27 cellular contexts compared by ENCODE assay signal in genomic region chr17:46024590-46024989, GRCh38. TPM values are rescaled to one million over a fixed set of nuclear protein-coding genes. Genes with fewer than 3 reads are reported as not detected.
A peak's percentile ranks its signal among the peaks of the same experiment; 100 is the strongest.
DNase-seq lines count a peak whose midpoint lies in the region; ATAC-seq, FAIRE-seq and TF ChIP-seq lines count a peak whose summit lies in the region.
"Had no signal": no experiment of that assay in that cellular context is flagged by ENCODE, and none has a peak within 500 bp of the region (broad histone marks: within the 10 kb centered on the region; RNA-seq: fewer than 3 reads in every experiment).

No MANE protein-coding gene starts in this region.

- no peak overlapping the region for H2AFZ ChIP-seq in HepG2 (ENCODE audit: low read length)

- no peak overlapping the region for H3K9ac ChIP-seq in HepG2 (ENCODE audit: insufficient read depth, low read depth, low read length)

- H3K27me3 ChIP-seq in Caco-2 (replicated peaks; ENCODE audit: control insufficient read depth, insufficient read depth, low read length) = no peaks in the 10 kb centered on the region
- H3K27me3 ChIP-seq in body of pancreas = no peaks in the 10 kb centered on the region
- no peaks in the 10 kb centered on the region for H3K27me3 ChIP-seq in HepG2 (ENCODE audit: control insufficient read depth in 1 of 2, insufficient read depth in 2 of 2, low read length in 2 of 2)
- H3K27me3 ChIP-seq in sigmoid colon = no peaks in the 10 kb centered on the region
- H3K27me3 ChIP-seq: Peyer's patch had no signal

- H3K36me3 ChIP-seq in Caco-2 (ENCODE audit: control insufficient read depth, insufficient read depth, low read length) = no peaks in the 10 kb centered on the region; the same call in 1 of the 2 replicates
- H3K36me3 ChIP-seq in body of pancreas (replicated peaks in 1 of 2; ENCODE audit: insufficient read depth in 1 of 2, low read depth in 2 of 2) = no peaks in the 10 kb centered on the region
- peaks cover 12 to 28% of the 10 kb centered on the region in 2 experiments; a peak in 4 of 5 replicates for H3K36me3 ChIP-seq in HepG2 (replicated peaks in 1 of 2; ENCODE audit: control insufficient read depth in 1 of 2, insufficient read depth in 2 of 2, low read length in 2 of 2)
- peaks cover 0 to 25% (median 5%) of the 10 kb centered on the region in 4 donors for H3K36me3 ChIP-seq in sigmoid colon

- no peaks in the 10 kb centered on the region for H3K79me2 ChIP-seq in HepG2 (ENCODE audit: insufficient read depth, low read length)

- intact Hi-C loops in Caco-2 (cut with micrococcal nuclease; ENCODE audit: unreplicated experiment) (no loop called here), body of pancreas (cut with DNase I) (no loop called here), HepG2 (cut with micrococcal nuclease; ENCODE audit: unreplicated experiment) (no loop called here), sigmoid colon (cut with DNase I) (no loop called here)

- H3K27ac Mint-ChIP-seq in Caco-2 (ENCODE audit: unreplicated experiment) = peak overlapping the region; percentile 20

- peaks cover 70% of the 10 kb centered on the region for H3K36me3 Mint-ChIP-seq in Caco-2 (ENCODE audit: insufficient read depth, unreplicated experiment)
- H3K36me3 Mint-ChIP-seq: IgD-negative memory B cell had no signal

- H4K20me1 ChIP-seq in HepG2 (ENCODE audit: insufficient read depth, low read length) = no peaks in the 10 kb centered on the region

- CTCF ChIA-PET in Caco-2 (lab: Charles Lee) (no interaction called here), HepG2 (lab: Yijun Ruan, JAX; ENCODE audit: low intra/inter-chr PET ratio, low total read pairs) (no interaction called here)

- no peak overlapping the region for H3K4me3 Mint-ChIP-seq in Caco-2 (ENCODE audit: unreplicated experiment)
- H3K4me3 Mint-ChIP-seq: CD4-positive, CD25-positive, alpha-beta regulatory T cell; H9 had no signal

- H3K9me3 Mint-ChIP-seq in Caco-2 (ENCODE audit: unreplicated experiment) = no peaks in the 10 kb centered on the region
- H3K9me3 Mint-ChIP-seq: CD4-positive, CD25-positive, alpha-beta regulatory T cell; H9; IgD-negative memory B cell had no signal

- POLR2A ChIA-PET in Caco-2 (lab: Charles Lee) = no interaction called here
- POLR2A ChIA-PET in HepG2 (lab: Yijun Ruan, JAX) = no interaction called here

- H3K4me3 ChIP-seq in Caco-2 (ENCODE audit: low read depth, low read length) (no peak overlapping the region), body of pancreas (no peak overlapping the region), HepG2 (replicated peaks in 1 of 3; ENCODE audit: insufficient read depth in 1 of 3, low read depth in 2 of 3, low read length in 3 of 3) (no peak overlapping the region), sigmoid colon (no peak overlapping the region)
- H3K4me3 ChIP-seq: Peyer's patch had no signal

- TF ChIP-seq CTCF in Caco-2 (IDR thresholded peaks at IDR 0.05; ENCODE audit: insufficient read depth in 1 of 2, low read depth in 1 of 2, low read length in 1 of 2, severe bottlenecking in 1 of 2, unreplicated experiment in 1 of 2) (no peak), body of pancreas (IDR thresholded peaks at IDR 0.05) (no peak), HepG2 (CRISPR knock-in tag; IDR thresholded peaks at IDR 0.05) (no peak), sigmoid colon (IDR thresholded peaks at IDR 0.05) (no peak)

- no peaks in the 10 kb centered on the region for H3K9me3 ChIP-seq in Caco-2
- H3K9me3 ChIP-seq in body of pancreas = no peaks in the 10 kb centered on the region
- no peaks in the 10 kb centered on the region for H3K9me3 ChIP-seq in HepG2 (ENCODE audit: low read length)
- no peaks in the 10 kb centered on the region for H3K9me3 ChIP-seq in sigmoid colon
- H3K9me3 ChIP-seq: Peyer's patch had no signal

- H3K27ac ChIP-seq in body of pancreas = peak overlapping the region; percentile 65 to 84 (median 77)
- no peak overlapping the region for H3K27ac ChIP-seq in HepG2 (ENCODE audit: extremely low read length, insufficient read depth, low read length)
- H3K27ac ChIP-seq in sigmoid colon = no peak overlapping the region

- no peak for TF ChIP-seq RAD21 in HepG2 (CRISPR knock-in tag; IDR thresholded peaks at IDR 0.05)

- no peak for FAIRE-seq in HepG2 (lab: Jason Lieb, UNC)
- FAIRE-seq: HTR-8/SVneo had no signal

- H3K4me2 ChIP-seq in HepG2 (ENCODE audit: low read depth, low read length) = no peak overlapping the region

- H3K27me3 Mint-ChIP-seq in Caco-2 (ENCODE audit: insufficient read depth, unreplicated experiment) = no peaks in the 10 kb centered on the region
- H3K27me3 Mint-ChIP-seq: CD4-positive, CD25-positive, alpha-beta regulatory T cell; IgD-negative memory B cell had no signal

- TF ChIP-seq POLR2A in body of pancreas (IDR thresholded peaks at IDR 0.05) (no peak), HepG2 (IDR thresholded peaks at IDR 0.05; ENCODE audit: insufficient read depth in 1 of 2, low read depth in 2 of 2, low read length in 2 of 2) (no peak), sigmoid colon (IDR thresholded peaks at IDR 0.05) (no peak)

- peak; percentile 51 for ATAC-seq in body of pancreas
- ATAC-seq in HepG2 = peak; percentile 7
- ATAC-seq: Right ventricle myocardium inferior had no signal

- H3K4me1 ChIP-seq in Caco-2 = no peaks in the 10 kb centered on the region
- H3K4me1 ChIP-seq in body of pancreas = peaks cover 63% of the 10 kb centered on the region
- H3K4me1 ChIP-seq in HepG2 (ENCODE audit: insufficient read depth, low read length) = no peaks in the 10 kb centered on the region
- H3K4me1 ChIP-seq in sigmoid colon = peaks cover 0 to 5% (median 0%) of the 10 kb centered on the region in 4 donors

- DNase-seq in Caco-2 = no peak
- peak; percentile 60 to 87 (median 76) for DNase-seq in body of pancreas
- DNase-seq in HepG2 (ENCODE audit: low spot score) = no peak
- peak; percentile 54 for DNase-seq in sigmoid colon
- DNase-seq in HPDE6-E6E7 (ENCODE audit: extremely low spot score) = no peak
- no peak for DNase-seq in NCI-H69 (lab: John Stamatoyannopoulos, UW)
- DNase-seq in AG20443 (ENCODE audit: low spot score) = no peak
- DNase-seq: ACHN; AML-193; CD4-positive, CD25-positive, alpha-beta regulatory T cell; COR-L47; DMS153; GDM1; H9; Karpas-422; NCI-H1092 treated with DMSO at 0.1 percent for 48 hours; NCI-H2029 treated with DMSO at 0.1 percent for 48 hours; NCI-H2171 treated with DMSO at 0.1 percent for 48 hours; NCI-H446; NCI-H526 treated with DMSO at 0.1 percent for 48 hours; Peyer's patch had no signal

- in situ Hi-C loops in HepG2 (cut with HindIII; ENCODE audit: extremely low pct_ligation_motif_present, low pct_unique_long_range_greater_than_20kb) = loop anchor here (25.0 kb wide), 1 partner anchor 813 kb away; no protein-coding TSS in a partner anchor

- WGBS in body of pancreas, 2 donors = 24 to 45% methylated on average over 14 of the region's 14 CpGs
- whole genome bisulfite sequencing in HepG2 (ENCODE audit: low lambda C conversion rate) = 93% methylated on average over 14 of the region's 14 CpGs
- 85 to 87% methylated on average over 14 of the region's 14 CpGs for WGBS in sigmoid colon, 2 donors

- no peak for TF ChIP-seq EP300 in HepG2 (IDR thresholded peaks at IDR 0.05; ENCODE audit: low read depth in 2 of 2, low read length in 2 of 2)
- no peak for TF ChIP-seq EP300 in HepG2 (CRISPR knock-in tag; IDR thresholded peaks at IDR 0.05; ENCODE audit: borderline replicate concordance)
- TF ChIP-seq EP300 in sigmoid colon (IDR thresholded peaks at IDR 0.05) = no peak

- H3K4me1 Mint-ChIP-seq in Caco-2 (ENCODE audit: low read depth, unreplicated experiment) = no peaks in the 10 kb centered on the region

- BruUV-seq in Caco-2 (replicated peaks; lab: Mats Ljungman, UMichigan) = no TSS peak
- BruUV-seq in HepG2 (replicated peaks; lab: Mats Ljungman, UMichigan) = no TSS peak

TF ChIP-seq in HepG2, 621 proteins besides CTCF, POLR2A, EP300 and RAD21:
- TF ChIP-seq ZNF275 (CRISPR knock-in tag; IDR thresholded peaks at IDR 0.05; ENCODE audit: borderline replicate concordance) (no peak), ARNTL (CRISPR knock-in tag; IDR thresholded peaks at IDR 0.05) (no peak), ZNF30 (CRISPR knock-in tag; IDR thresholded peaks at IDR 0.05) (no peak), AGO2 (optimal IDR thresholded peaks at IDR 0.05; ENCODE audit: low read depth, low read length) (peak; percentile 53)
TF ChIP-seq in HepG2: peak in this region for 1.

RNA-seq across cellular contexts. Expression of gene STH, which starts 25.5 kb away (rescaled TPM):
- total RNA-seq in Caco-2 (2022) (not detected in 2 replicates), body of pancreas (not detected), HepG2 (2016; rRNA removed; fragmentation: Illumina TruSeq; extraction: Trizol) (not detected in 2 replicates), sigmoid colon (not detected)
- not detected in 2 replicates for total RNA-seq in HepG2 (2016; cell fraction: cytosol; rRNA removed; fragmentation: Illumina TruSeq; extraction: Trizol; ENCODE audit: low read depth)
- not detected in 2 replicates for total RNA-seq in HepG2 (2016; cell fraction: insoluble cytoplasmic fraction; rRNA removed; fragmentation: Illumina TruSeq; extraction: Trizol)
- total RNA-seq in HepG2 (2016; cell fraction: membrane; rRNA removed; fragmentation: Illumina TruSeq; extraction: Trizol) = not detected in 2 replicates
- not detected in 2 replicates for total RNA-seq in HepG2 (2016; cell fraction: nucleus; rRNA removed; fragmentation: Illumina TruSeq; extraction: Trizol)
- polyA plus RNA-seq in HepG2 (2011; rRNA removed) (0.37 TPM in 1 of 2 replicates, not detected in the other), sigmoid colon (not detected)
- polyA plus RNA-seq in HepG2 (2011; cell fraction: cytosol; rRNA removed) = not detected in 2 replicates
- not detected in 2 replicates for polyA plus RNA-seq in HepG2 (2011; cell fraction: nucleus; rRNA removed)
- polyA plus RNA-seq in HepG2 (2012) = not detected in 2 replicates
- polyA plus RNA-seq in HepG2 (2016; cell fraction: cytosol; fragmentation: Illumina TruSeq; extraction: Trizol; ENCODE audit: low read depth) = not detected in 2 replicates
- polyA plus RNA-seq in HepG2 (2016; cell fraction: insoluble cytoplasmic fraction; fragmentation: Illumina TruSeq; extraction: Trizol; ENCODE audit: low read depth) = not detected in 2 replicates
- polyA plus RNA-seq in HepG2 (2016; cell fraction: membrane; fragmentation: Illumina TruSeq; extraction: Trizol; ENCODE audit: low read depth) = not detected in 2 replicates
- not detected in 2 replicates for polyA plus RNA-seq in HepG2 (2016; cell fraction: nucleus; fragmentation: Illumina TruSeq; extraction: Trizol; ENCODE audit: insufficient read depth, low read depth)
- polyA minus RNA-seq in HepG2 (2011; rRNA and poly(A)+ RNA removed; ENCODE audit: low replicate concordance) = 0.78 TPM in 1 of 2 replicates, not detected in the other
- polyA minus RNA-seq in HepG2 (2011; cell fraction: cytosol; rRNA and poly(A)+ RNA removed) = not detected in 2 replicates
- not detected in 2 replicates for polyA minus RNA-seq in HepG2 (2011; cell fraction: nucleus; rRNA and poly(A)+ RNA removed)
- total RNA-seq: CD4-positive, CD25-positive, alpha-beta regulatory T cell; Daoy; H9; MCF 10A; Peyer's patch; Right ventricle myocardium inferior; SK-MEL-5 had no signal
- polyA plus RNA-seq: CD4-positive, CD25-positive, alpha-beta regulatory T cell; IgD-negative memory B cell had no signal

Comparison
In these comparisons a context has a peak if more than half of its experiments do, and no peak if none do; other contexts are left out.
1. DNase-seq: peak in body of pancreas (4 of 4) and sigmoid colon (single experiment); none in Caco-2 (0 of 2), HepG2 (single experiment), HPDE6-E6E7 (single experiment), NCI-H69 (single experiment) and AG20443 (single experiment).
2. H3K27ac ChIP-seq: peak in body of pancreas (4 of 4); none in HepG2 (single experiment) and sigmoid colon (0 of 4).